ENCODE assay signal across 11 cellular contexts in the genomic region with DNA sequence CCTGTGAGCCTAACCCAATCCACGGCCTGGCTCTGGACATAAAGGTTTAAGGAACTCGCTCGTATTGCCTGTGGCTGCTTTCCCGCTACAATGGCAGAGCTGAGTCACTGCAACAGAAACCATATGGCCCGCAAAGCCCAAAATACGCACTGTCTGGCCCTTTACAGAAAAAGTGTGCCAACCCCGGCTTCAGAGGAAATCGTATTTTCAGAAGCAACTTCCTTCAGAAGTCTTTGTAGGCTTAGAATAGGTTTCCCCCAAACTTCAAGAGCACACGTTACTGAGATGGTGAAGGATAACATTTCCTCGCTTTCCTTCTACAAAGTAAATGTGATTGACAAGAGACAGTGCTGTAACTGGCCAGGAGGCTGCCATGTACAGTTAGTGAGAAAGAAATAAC. TPM values are rescaled to one million over a fixed set of nuclear protein-coding genes. Genes with fewer than 3 reads are reported as not detected.
A peak's percentile ranks its signal among the peaks of the same experiment; 100 is the strongest.
DNase-seq lines count a peak whose midpoint lies in the region; ATAC-seq and TF ChIP-seq lines count a peak whose summit lies in the region.
"Had no signal": no experiment of that assay in that cellular context is flagged by ENCODE, and none has a peak within 500 bp of the region (broad histone marks: within the 10 kb centered on the region; RNA-seq: fewer than 3 reads in every experiment).

No MANE protein-coding gene starts in this region.

- POLR2A ChIA-PET in activated CD4-positive, alpha-beta T cell treated with anti-CD3 and anti-CD28 coated beads, Interleukin-2, amount 10 ng/mL, durations not matched to agents 7 days and 5 days (lab: Charles Lee): interaction anchor here (1.0 kb wide), 1 partner anchor 71 kb away, joined by 3 read pairs; no protein-coding TSS in a partner anchor

- H3K36me3 ChIP-seq in WERI-Rb-1: no peaks in the 10 kb centered on the region
- H3K36me3 ChIP-seq: vagina had no signal

- H3K9me3 Mint-ChIP-seq in activated CD4-positive, alpha-beta T cell treated with anti-CD3 and anti-CD28 coated beads, Interleukin-2, amount 10 ng/mL, durations not matched to agents 7 days and 5 days: no peaks in the 10 kb centered on the region
- no peaks in the 10 kb centered on the region for H3K9me3 Mint-ChIP-seq in chondrocyte (ENCODE audit: low read depth)

- H3K9me3 ChIP-seq in WERI-Rb-1 (ENCODE audit: severe bottlenecking): no peaks in the 10 kb centered on the region
- H3K9me3 ChIP-seq: vagina had no signal

- no peak overlapping the region for H3K27ac ChIP-seq in WERI-Rb-1
- H3K27ac ChIP-seq: parathyroid adenoma, vagina had no signal

- peaks cover 21% of the 10 kb centered on the region for H3K4me1 Mint-ChIP-seq in activated CD4-positive, alpha-beta T cell treated with anti-CD3 and anti-CD28 coated beads, Interleukin-2, amount 10 ng/mL, durations not matched to agents 7 days and 5 days
- peaks cover 6% of the 10 kb centered on the region for H3K4me1 Mint-ChIP-seq in chondrocyte (ENCODE audit: low read depth)

- TF ChIP-seq CTCF in chondrocyte (IDR thresholded peaks at IDR 0.05) (no peak), WERI-Rb-1 (IDR thresholded peaks at IDR 0.05; ENCODE audit: low read depth, low read length) (no peak)

- H3K4me3 Mint-ChIP-seq in activated CD4-positive, alpha-beta T cell treated with anti-CD3 and anti-CD28 coated beads, Interleukin-2, amount 10 ng/mL, durations not matched to agents 7 days and 5 days: no peak overlapping the region
- no peak overlapping the region for H3K4me3 Mint-ChIP-seq in chondrocyte (ENCODE audit: unreplicated experiment)

- H3K36me3 Mint-ChIP-seq in activated CD4-positive, alpha-beta T cell treated with anti-CD3 and anti-CD28 coated beads, Interleukin-2, amount 10 ng/mL, durations not matched to agents 7 days and 5 days (ENCODE audit: low read depth): no peaks in the 10 kb centered on the region
- H3K36me3 Mint-ChIP-seq in chondrocyte (ENCODE audit: low read depth): no peaks in the 10 kb centered on the region

- H3K27me3 ChIP-seq in WERI-Rb-1 (ENCODE audit: insufficient read depth, low read depth, severe bottlenecking): no peaks in the 10 kb centered on the region
- H3K27me3 ChIP-seq: vagina had no signal

- DNase-seq in Jurkat, Clone E6-1 (ENCODE audit: low read depth, low spot score): peak; percentile 78
- DNase-seq in activated CD4-positive, alpha-beta T cell treated with anti-CD3 and anti-CD28 coated beads, Interleukin-2, amount 10 ng/mL, durations not matched to agents 7 days and 5 days: peak; percentile 67
- DNase-seq in chondrocyte (ENCODE audit: low spot score) (no peak), WERI-Rb-1 (no peak), A172 (ENCODE audit: low spot score) (no peak)
- DNase-seq in stimulated activated CD8-positive, alpha-beta memory T cell treated with anti-CD3 and anti-CD28 coated beads, Interleukin-2, amount 100 ng/mL, for 48 hours (ENCODE audit: low read depth in 2 of 2): peak; percentile 29 to 53
- DNase-seq: NCI-H526 had no signal

- ATAC-seq in HG02852 (IDR thresholded peaks at IDR 0.05; ENCODE audit: unreplicated experiment) (no peak), HG03196 (IDR thresholded peaks at IDR 0.05; ENCODE audit: unreplicated experiment) (no peak)

- no peaks in the 10 kb centered on the region for H3K27me3 Mint-ChIP-seq in activated CD4-positive, alpha-beta T cell treated with anti-CD3 and anti-CD28 coated beads, Interleukin-2, amount 10 ng/mL, durations not matched to agents 7 days and 5 days
- no peaks in the 10 kb centered on the region for H3K27me3 Mint-ChIP-seq in chondrocyte (ENCODE audit: low read depth)

- H3K27ac Mint-ChIP-seq in activated CD4-positive, alpha-beta T cell treated with anti-CD3 and anti-CD28 coated beads, Interleukin-2, amount 10 ng/mL, durations not matched to agents 7 days and 5 days: peak overlapping the region; percentile 82
- peak overlapping the region; percentile 58 for H3K27ac Mint-ChIP-seq in chondrocyte (ENCODE audit: unreplicated experiment)

- peak overlapping the region; percentile 13 for H3K4me3 ChIP-seq in Jurkat, Clone E6-1 (ENCODE audit: low read length)
- no peak overlapping the region for H3K4me3 ChIP-seq in WERI-Rb-1 (ENCODE audit: low read depth, low read length)
- H3K4me3 ChIP-seq: vagina had no signal

- CTCF ChIA-PET in activated CD4-positive, alpha-beta T cell treated with anti-CD3 and anti-CD28 coated beads, Interleukin-2, amount 10 ng/mL, durations not matched to agents 7 days and 5 days (lab: Charles Lee): interaction anchor here (0.7 to 1.6 kb wide), 4 partner anchors 14 to 213 kb away, joined by 3 to 5 read pairs (median 3); no protein-coding TSS in a partner anchor

RNA-seq across cellular contexts. Expression of gene TESC, which starts 34.8 kb away (rescaled TPM):
- polyA plus RNA-seq in Jurkat, Clone E6-1 (2012; ENCODE audit: insufficient read depth, insufficient read length): 65.8 TPM
- 10 to 100 TPM; 30.3 to 34.1 TPM for total RNA-seq in activated CD4-positive, alpha-beta T cell treated with anti-CD3 and anti-CD28 coated beads, Interleukin-2, amount 10 ng/mL, durations not matched to agents 7 days and 5 days
- not detected in 3 replicates for total RNA-seq in chondrocyte
- total RNA-seq in A172 (2014; rRNA removed; shearing (Covaris generic)): 5.2 and 7.0 TPM in 2 replicates

RNA-seq across cellular contexts. Expression of gene FBXO21, which starts 56.2 kb away (rescaled TPM):
- polyA plus RNA-seq in Jurkat, Clone E6-1 (2012; ENCODE audit: insufficient read depth, insufficient read length): 20.2 TPM
- total RNA-seq in activated CD4-positive, alpha-beta T cell treated with anti-CD3 and anti-CD28 coated beads, Interleukin-2, amount 10 ng/mL, durations not matched to agents 7 days and 5 days: 10 to 100 TPM; 25.2 to 25.9 TPM
- 28.5 to 39.2 TPM (median 29.3 TPM) in 3 replicates for total RNA-seq in chondrocyte
- total RNA-seq in A172 (2014; rRNA removed; shearing (Covaris generic)): 60.3 and 65.3 TPM in 2 replicates

Comparison
In these comparisons a context has a peak if more than half of its experiments do, and no peak if none do; other contexts are left out.
1. DNase-seq: peak in Jurkat, Clone E6-1 (single experiment), activated CD4-positive, alpha-beta T cell treated with anti-CD3 and anti-CD28 coated beads, Interleukin-2, amount 10 ng/mL, durations not matched to agents 7 days and 5 days (single experiment) and stimulated activated CD8-positive, alpha-beta memory T cell treated with anti-CD3 and anti-CD28 coated beads, Interleukin-2, amount 100 ng/mL, for 48 hours (2 of 2); none in chondrocyte (single experiment), WERI-Rb-1 (single experiment) and A172 (single experiment).